8 cellular contexts compared by ENCODE assay signal in the genomic region with DNA sequence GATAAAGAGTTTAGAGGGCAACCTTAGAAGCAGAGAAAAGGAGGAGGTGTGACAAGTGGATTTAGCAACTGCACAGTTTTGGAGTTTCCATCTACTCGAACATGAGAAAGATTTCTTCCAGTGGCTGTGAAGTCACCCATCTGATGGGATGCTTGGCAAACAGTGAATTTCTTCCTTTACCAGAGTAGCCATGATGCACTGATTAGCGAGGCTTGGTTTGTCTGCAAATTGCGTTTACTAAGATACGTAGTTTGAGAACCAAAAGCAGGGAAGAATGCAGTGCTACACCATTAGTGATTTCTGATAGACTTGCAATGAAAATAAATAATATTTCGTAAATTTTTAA. TPM values are rescaled to one million over a fixed set of nuclear protein-coding genes. Genes with fewer than 3 reads are reported as not detected.
DNase-seq lines count a peak whose midpoint lies in the region; ATAC-seq and TF ChIP-seq lines count a peak whose summit lies in the region.

No MANE protein-coding gene starts in this region.

- peak overlapping the region; percentile 78 for H3K4me2 ChIP-seq in mammary epithelial cell (ENCODE audit: insufficient read depth, low read depth, low read length)

- dilution Hi-C loops in mammary epithelial cell (cut with HindIII; ENCODE audit: low sequenced_read_pairs) = no loop called here

- CTCF ChIA-PET in AG04449 (lab: Yijun Ruan, JAX) = interaction anchor here (0.6 to 2.0 kb wide), 3 partner anchors 18 to 486 kb away, joined by 3 to 12 read pairs (median 3); no protein-coding TSS in a partner anchor
- CTCF ChIA-PET in mammary epithelial cell (lab: Charles Lee; ENCODE audit: low non-redundant PET) = interaction anchor here (0.6 kb wide), 2 partner anchors 645 to 757 kb away, joined by 3 read pairs; no protein-coding TSS in a partner anchor

- H4K20me1 ChIP-seq in mammary epithelial cell (ENCODE audit: insufficient read depth, low read length) = no peaks in the 10 kb centered on the region

- no TSS peak for BruUV-seq in mammary epithelial cell (replicated peaks; lab: Mats Ljungman, UMichigan)

- in situ Hi-C loops in mammary epithelial cell (cut with MboI; ENCODE audit: low sequenced_read_pairs in 2 of 2) = no loop called here

- H3K9ac ChIP-seq in HUES48 (ENCODE audit: low read depth, low read length) (peak overlapping the region; percentile 64), mammary epithelial cell (ENCODE audit: insufficient read depth, low read length) (peak overlapping the region; percentile 75), mucosa of stomach (ENCODE audit: low read length) (peak overlapping the region; percentile 93)

- DNase-seq in AG04449 (ENCODE audit: low read depth, low spot score) = no peak
- DNase-seq in mammary epithelial cell = no peak
- no peak for DNase-seq in ureter (ENCODE audit: low spot score)
- no peak for DNase-seq in NCI-H1436 (lab: John Stamatoyannopoulos, UW)

- H3K27me3 ChIP-seq in HUES48 (ENCODE audit: control insufficient read depth, insufficient read depth, low read length) (no peaks in the 10 kb centered on the region), mammary epithelial cell (ENCODE audit: insufficient read depth, low read length) (no peaks in the 10 kb centered on the region), mucosa of stomach (ENCODE audit: control insufficient read depth, insufficient read depth, low read length) (no peaks in the 10 kb centered on the region)

- ATAC-seq in HG03025 (IDR thresholded peaks at IDR 0.05; ENCODE audit: low FRiP score, unreplicated experiment) = no peak
- no peak for ATAC-seq in HG03378 (IDR thresholded peaks at IDR 0.05; ENCODE audit: unreplicated experiment)

- no peak for TF ChIP-seq CTCF in AG04449 (IDR thresholded peaks at IDR 0.05; ENCODE audit: insufficient read depth, low read length, missing control alignments)
- no peak for TF ChIP-seq CTCF in mammary epithelial cell (conservative IDR thresholded peaks at IDR 0.05 in 1 of 2, IDR thresholded peaks at IDR 0.05 in 1 of 2; ENCODE audit: extremely low read depth in 1 of 2, insufficient read depth in 1 of 2, low read depth in 1 of 2, low read length in 2 of 2)

- POLR2A ChIA-PET in AG04449 (lab: Yijun Ruan, JAX) = no interaction called here

- H3K9me3 ChIP-seq in HUES48 (ENCODE audit: control insufficient read depth, insufficient read depth, low read length) (no peaks in the 10 kb centered on the region), mammary epithelial cell (replicated peaks; ENCODE audit: insufficient read depth, low read length) (no peaks in the 10 kb centered on the region), mucosa of stomach (ENCODE audit: control insufficient read depth, low read length) (no peaks in the 10 kb centered on the region)

- peaks cover 42% of the 10 kb centered on the region for H3K79me2 ChIP-seq in mammary epithelial cell (ENCODE audit: insufficient read depth, low read length)

- H2AFZ ChIP-seq in mammary epithelial cell (ENCODE audit: low read depth, low read length) = peak overlapping the region; percentile 69

- H3K4me3 ChIP-seq in AG04449 (ENCODE audit: low read depth, low read length) (peak overlapping the region; percentile 87), HUES48 (ENCODE audit: low read depth, low read length) (peak overlapping the region; percentile 98), mammary epithelial cell (replicated peaks in 1 of 3; ENCODE audit: insufficient read depth in 1 of 3, low read depth in 2 of 3, low read length in 3 of 3) (peak overlapping the region; percentile 58 to 83 (median 74)), mucosa of stomach (ENCODE audit: low read length) (peak overlapping the region; percentile 26)

- H3K36me3 ChIP-seq in HUES48 (ENCODE audit: control insufficient read depth, insufficient read depth, low read length) (no peaks in the 10 kb centered on the region), mammary epithelial cell (ENCODE audit: insufficient read depth, low read length) (no peaks in the 10 kb centered on the region), mucosa of stomach (ENCODE audit: control insufficient read depth, insufficient read depth, low read length) (no peaks in the 10 kb centered on the region)

- H3K4me1 ChIP-seq in HUES48 (ENCODE audit: control insufficient read depth, insufficient read depth, low read length) (peaks cover 24% of the 10 kb centered on the region), mammary epithelial cell (ENCODE audit: insufficient read depth, low read length) (peaks cover 5% of the 10 kb centered on the region), mucosa of stomach (ENCODE audit: control insufficient read depth, insufficient read depth, low read length) (peaks cover 13% of the 10 kb centered on the region)

- WGBS in mammary epithelial cell (ENCODE audit: low coverage, missing lambda C conversion rate) = 56% methylated on average over 5 of the region's 5 CpGs

- peak overlapping the region; percentile 96 for H3K27ac ChIP-seq in HUES48 (ENCODE audit: low read depth, low read length)
- peak overlapping the region; percentile 90 for H3K27ac ChIP-seq in mammary epithelial cell (ENCODE audit: insufficient read depth, low read depth, low read length)

- intact Hi-C loops in mammary epithelial cell (cut with micrococcal nuclease) = no loop called here

RNA-seq across cellular contexts. Expression of a gene that starts 0.8 kb away (rescaled TPM):
- total RNA-seq in mammary epithelial cell (10 to 100 TPM; 52.8 to 95.9 TPM), ureter (8.9 TPM)
- 32.8 TPM for polyA plus RNA-seq in mammary epithelial cell
- 90.4 TPM for polyA minus RNA-seq in mammary epithelial cell

Comparison
In these comparisons a context has a peak if more than half of its experiments do, and no peak if none do; other contexts are left out.
1. H3K4me3 ChIP-seq: peak in every context shown above with its lines; median percentile 98 in HUES48; 87 in AG04449; 74 in mammary epithelial cell; 26 in mucosa of stomach.